In genomic region chr13:70043685-70044084, GRCh38 we compare ENCODE assay signal across 15 cellular contexts.
A peak's percentile ranks its signal among the peaks of the same experiment; 100 is the strongest.
DNase-seq lines count a peak whose midpoint lies in the region; ATAC-seq and TF ChIP-seq lines count a peak whose summit lies in the region.
"Had no signal": no experiment of that assay in that cellular context is flagged by ENCODE, and none has a peak within 500 bp of the region (broad histone marks: within the 10 kb centered on the region; RNA-seq: fewer than 3 reads in every experiment).

No MANE protein-coding gene starts in this region.

- no peak overlapping the region for H4K8ac ChIP-seq in trophoblast cell (ENCODE audit: low read depth, low read length)

- intact Hi-C loops in heart left ventricle (cut with DNase I): no loop called here
- intact Hi-C loops in esophagus squamous epithelium (cut with DNase I): no loop called here

- H3K18ac ChIP-seq in trophoblast cell (ENCODE audit: low read length): no peak overlapping the region

- TF ChIP-seq POLR2A in heart left ventricle (IDR thresholded peaks at IDR 0.05): no peak
- TF ChIP-seq POLR2A in esophagus squamous epithelium (IDR thresholded peaks at IDR 0.05): no peak

- H3K4me2 ChIP-seq in trophoblast cell (ENCODE audit: low read length): no peak overlapping the region

- H3K4me1 ChIP-seq in trophoblast cell (ENCODE audit: control insufficient read depth in 1 of 2, insufficient read depth in 2 of 2, low read length in 2 of 2): no peaks in the 10 kb centered on the region
- no peaks in the 10 kb centered on the region for H3K4me1 ChIP-seq in heart left ventricle
- H3K4me1 ChIP-seq in esophagus squamous epithelium: no peaks in the 10 kb centered on the region

- no peak overlapping the region for H2BK120ac ChIP-seq in trophoblast cell (ENCODE audit: insufficient read depth, low read length, poor library complexity)

- no peak overlapping the region for H2AFZ ChIP-seq in trophoblast cell (ENCODE audit: insufficient read depth, low read length, poor library complexity)

- no peaks in the 10 kb centered on the region for H3K79me2 ChIP-seq in trophoblast cell (ENCODE audit: control insufficient read depth, insufficient read depth, low read length, poor library complexity)

- H2AK5ac ChIP-seq in trophoblast cell (ENCODE audit: low read length): no peak overlapping the region

- H3K23ac ChIP-seq in trophoblast cell (ENCODE audit: low read length): no peak overlapping the region

- H2BK12ac ChIP-seq in trophoblast cell (ENCODE audit: low read length): no peak overlapping the region

- H3K4me3 ChIP-seq in trophoblast cell (ENCODE audit: low read depth, low read length): no peak overlapping the region
- H3K4me3 ChIP-seq in heart left ventricle: no peak overlapping the region
- H3K4me3 ChIP-seq in esophagus squamous epithelium: no peak overlapping the region

- H3K14ac ChIP-seq in trophoblast cell (ENCODE audit: low read length): no peak overlapping the region

- H3K27ac ChIP-seq in trophoblast cell (ENCODE audit: low read depth, low read length) (no peak overlapping the region), heart left ventricle (no peak overlapping the region), esophagus squamous epithelium (no peak overlapping the region)
- H3K27ac ChIP-seq: 22Rv1 had no signal

- no peak overlapping the region for H4K91ac ChIP-seq in trophoblast cell (ENCODE audit: low read depth, low read length)

- H3K36me3 ChIP-seq in trophoblast cell (ENCODE audit: control insufficient read depth in 1 of 2, insufficient read depth in 2 of 2, low read length in 2 of 2) (no peaks in the 10 kb centered on the region), heart left ventricle (no peaks in the 10 kb centered on the region), esophagus squamous epithelium (no peaks in the 10 kb centered on the region)

- H4K12ac ChIP-seq in trophoblast cell (ENCODE audit: low read depth, low read length): no peak overlapping the region

- no peak overlapping the region for H3K4ac ChIP-seq in trophoblast cell (ENCODE audit: low read depth, low read length)

- H3K9ac ChIP-seq in trophoblast cell (ENCODE audit: low read length): no peak overlapping the region

- no CpG with 5 or more reads among the region's 1 CpG for WGBS in trophoblast cell (ENCODE audit: extremely low coverage, insufficient coverage, insufficient read length)
- 72 to 80% (median 77%) methylated on average over 1 of the region's 1 CpG for WGBS in heart left ventricle, 4 donors
- WGBS in esophagus squamous epithelium, 2 donors: 67 to 88% methylated on average over 1 of the region's 1 CpG

- H3K9me3 ChIP-seq in trophoblast cell (ENCODE audit: insufficient read depth, low read depth, low read length): no peaks in the 10 kb centered on the region
- no peaks in the 10 kb centered on the region for H3K9me3 ChIP-seq in heart left ventricle
- H3K9me3 ChIP-seq in esophagus squamous epithelium: peaks cover 0 to 7% (median 0%) of the 10 kb centered on the region in 3 donors

- H3K79me1 ChIP-seq in trophoblast cell (ENCODE audit: low read length): no peaks in the 10 kb centered on the region

- H3K27me3 ChIP-seq in trophoblast cell (ENCODE audit: insufficient read depth, low read length) (no peaks in the 10 kb centered on the region), heart left ventricle (no peaks in the 10 kb centered on the region), esophagus squamous epithelium (no peaks in the 10 kb centered on the region)

- peak; percentile 71 for ATAC-seq in HG03039 (IDR thresholded peaks at IDR 0.05; ENCODE audit: unreplicated experiment)
- no peak for ATAC-seq in heart left ventricle

- TF ChIP-seq CTCF in heart left ventricle (IDR thresholded peaks at IDR 0.05): no peak
- TF ChIP-seq CTCF in esophagus squamous epithelium (IDR thresholded peaks at IDR 0.05): no peak

- DNase-seq in DMS53 (lab: John Stamatoyannopoulos, UW) (peak; percentile 3), DMS53 treated with DMSO at 0.1 percent for 48 hours (lab: John Stamatoyannopoulos, UW; ENCODE audit: unreplicated experiment) (no peak), OCI-M1 (lab: John Stamatoyannopoulos, UW) (peak; percentile 47), trophoblast cell (peak; percentile 6 to 70), amniotic stem cell (lab: John Stamatoyannopoulos, UW) (no peak), heart left ventricle (no peak), esophagus squamous epithelium (lab: John Stamatoyannopoulos, UW) (no peak)
- DNase-seq: activated CD4-positive, alpha-beta T cell treated with anti-CD3 and anti-CD28 coated beads, Interleukin-2, amount 50 U/mL, for 1 hour; activated naive CD4-positive, alpha-beta T cell; GOT3; NCI-H2171 treated with DMSO at 0.1 percent for 48 hours; SHP77; stimulated activated naive CD4-positive, alpha-beta T cell had no signal

- H2BK5ac ChIP-seq in trophoblast cell (ENCODE audit: low read depth, low read length, poor library complexity): no peak overlapping the region

Comparison
In these comparisons a context has a peak if more than half of its experiments do, and no peak if none do; other contexts are left out.
1. DNase-seq: peak in DMS53 (single experiment), OCI-M1 (single experiment) and trophoblast cell (2 of 2); none in DMS53 treated with DMSO at 0.1 percent for 48 hours (single experiment), amniotic stem cell (single experiment), heart left ventricle (0 of 5) and esophagus squamous epithelium (single experiment).